In genomic region chr10:21527634-21528451, GRCh38 we compare ENCODE assay signal across 8 cellular contexts. TPM values are rescaled to one million over a fixed set of nuclear protein-coding genes. Genes with fewer than 3 reads are reported as not detected.
DNase-seq lines count a peak whose midpoint lies in the region; ATAC-seq, FAIRE-seq and TF ChIP-seq lines count a peak whose summit lies in the region.

No MANE protein-coding gene starts in this region.

- H3K4me3 Mint-ChIP-seq in activated CD4-positive, alpha-beta T cell treated with anti-CD3 and anti-CD28 coated beads, Interleukin-2, amount 10 ng/mL, durations not matched to agents 7 days and 5 days = peak overlapping the region; percentile 70

- peaks cover 24% of the 10 kb centered on the region for H3K4me1 Mint-ChIP-seq in activated CD4-positive, alpha-beta T cell treated with anti-CD3 and anti-CD28 coated beads, Interleukin-2, amount 10 ng/mL, durations not matched to agents 7 days and 5 days

- POLR2A ChIA-PET in activated CD4-positive, alpha-beta T cell treated with anti-CD3 and anti-CD28 coated beads, Interleukin-2, amount 10 ng/mL, durations not matched to agents 7 days and 5 days (lab: Charles Lee) = interaction anchor here (0.7 kb wide), 1 partner anchor 17 kb away, joined by 5 read pairs; no protein-coding TSS in a partner anchor
- POLR2A ChIA-PET in GM10248 (lab: Yijun Ruan, JAX) = no interaction called here

- CTCF ChIA-PET in activated CD4-positive, alpha-beta T cell treated with anti-CD3 and anti-CD28 coated beads, Interleukin-2, amount 10 ng/mL, durations not matched to agents 7 days and 5 days (lab: Charles Lee) = interaction anchor here (1.3 kb wide), 1 partner anchor 31 kb away, joined by 5 read pairs; no protein-coding TSS in a partner anchor
- CTCF ChIA-PET in GM10248 (lab: Yijun Ruan, JAX) = no interaction called here

- no peaks in the 10 kb centered on the region for H4K20me1 ChIP-seq in neural cell (ENCODE audit: insufficient read depth)

- peaks cover 79% of the 10 kb centered on the region for H3K79me2 ChIP-seq in neural cell (replicated peaks; ENCODE audit: insufficient read depth, low read length)

- peaks cover 37% of the 10 kb centered on the region for H3K27me3 Mint-ChIP-seq in activated CD4-positive, alpha-beta T cell treated with anti-CD3 and anti-CD28 coated beads, Interleukin-2, amount 10 ng/mL, durations not matched to agents 7 days and 5 days

- H3K36me3 Mint-ChIP-seq in activated CD4-positive, alpha-beta T cell treated with anti-CD3 and anti-CD28 coated beads, Interleukin-2, amount 10 ng/mL, durations not matched to agents 7 days and 5 days (ENCODE audit: low read depth) = peaks cover 12% of the 10 kb centered on the region

- peaks cover 3% of the 10 kb centered on the region for H3F3A ChIP-seq in neural cell (ENCODE audit: insufficient read depth, low read length, poor library complexity, severe bottlenecking)

- H3K4me3 ChIP-seq in neural cell (ENCODE audit: low read length) = peak overlapping the region; percentile 65

- no peak for TF ChIP-seq RAD21 in neural cell (conservative IDR thresholded peaks at IDR 0.05)

- peaks cover 21% of the 10 kb centered on the region for H3K27me3 ChIP-seq in neural cell (ENCODE audit: insufficient read depth, low read depth, low read length)

- no peak for DNase-seq in activated CD4-positive, alpha-beta T cell treated with anti-CD3 and anti-CD28 coated beads, Interleukin-2, amount 10 ng/mL, durations not matched to agents 7 days and 5 days
- DNase-seq in activated CD4-positive, alpha-beta T cell treated with anti-CD3 and anti-CD28 coated beads, Interleukin-2, amount 50 U/mL, for 48 hours = no peak
- DNase-seq in RPMI7951 (ENCODE audit: low read depth) (peak; percentile 58), GM10248 (ENCODE audit: extremely low spot score) (no peak)

- TF ChIP-seq CTCF in neural cell (IDR thresholded peaks at IDR 0.05; ENCODE audit: poor library complexity, severe bottlenecking) (no peak), GM10248 (IDR thresholded peaks at IDR 0.05; ENCODE audit: control extremely low read depth, extremely low read depth, low read depth, missing control alignments) (no peak)

- peak overlapping the region; percentile 56 for H3K4me2 ChIP-seq in neural cell (ENCODE audit: low read length)

- peak overlapping the region; percentile 79 for H3K27ac Mint-ChIP-seq in activated CD4-positive, alpha-beta T cell treated with anti-CD3 and anti-CD28 coated beads, Interleukin-2, amount 10 ng/mL, durations not matched to agents 7 days and 5 days

- no peak for ATAC-seq in GM21576 (IDR thresholded peaks at IDR 0.05; ENCODE audit: unreplicated experiment)
- no peak for ATAC-seq in HG02571 (IDR thresholded peaks at IDR 0.05; ENCODE audit: unreplicated experiment)

- TF ChIP-seq EP300 in neural cell (conservative IDR thresholded peaks at IDR 0.05; ENCODE audit: poor library complexity, severe bottlenecking) = no peak

- H3K9me2 ChIP-seq in neural cell (ENCODE audit: insufficient read depth, low read length) = no peaks in the 10 kb centered on the region

- H3K9ac ChIP-seq in neural cell (ENCODE audit: low read length) = peak overlapping the region; percentile 71

- H3K27ac ChIP-seq in neural cell (ENCODE audit: low read length) = peak overlapping the region; percentile 33

- no peaks in the 10 kb centered on the region for H3K9me3 Mint-ChIP-seq in activated CD4-positive, alpha-beta T cell treated with anti-CD3 and anti-CD28 coated beads, Interleukin-2, amount 10 ng/mL, durations not matched to agents 7 days and 5 days

- FAIRE-seq in endometrium (lab: Jason Lieb, UNC) = peak; percentile 45

- no peak overlapping the region for H2AFZ ChIP-seq in neural cell (ENCODE audit: low read depth, low read length)

- no peaks in the 10 kb centered on the region for H3K36me3 ChIP-seq in neural cell (ENCODE audit: insufficient read depth, low read length)

- H3K9me3 ChIP-seq in neural cell (ENCODE audit: low read length) = no peaks in the 10 kb centered on the region

TF ChIP-seq in neural cell, 6 proteins besides CTCF, POLR2A, EP300 and RAD21:
- TF ChIP-seq SMC3 (conservative IDR thresholded peaks at IDR 0.05; ENCODE audit: poor library complexity) (no peak), EZH2 (IDR thresholded peaks at IDR 0.05; ENCODE audit: borderline replicate concordance, insufficient read depth, low read length, poor library complexity, severe bottlenecking) (no peak), MXI1 (conservative IDR thresholded peaks at IDR 0.05; ENCODE audit: poor library complexity, severe bottlenecking) (no peak), POLR2AphosphoS5 (IDR thresholded peaks at IDR 0.05) (no peak), TAF1 (IDR thresholded peaks at IDR 0.05; ENCODE audit: low read depth) (no peak)
- TF ChIP-seq, protein P1, sequence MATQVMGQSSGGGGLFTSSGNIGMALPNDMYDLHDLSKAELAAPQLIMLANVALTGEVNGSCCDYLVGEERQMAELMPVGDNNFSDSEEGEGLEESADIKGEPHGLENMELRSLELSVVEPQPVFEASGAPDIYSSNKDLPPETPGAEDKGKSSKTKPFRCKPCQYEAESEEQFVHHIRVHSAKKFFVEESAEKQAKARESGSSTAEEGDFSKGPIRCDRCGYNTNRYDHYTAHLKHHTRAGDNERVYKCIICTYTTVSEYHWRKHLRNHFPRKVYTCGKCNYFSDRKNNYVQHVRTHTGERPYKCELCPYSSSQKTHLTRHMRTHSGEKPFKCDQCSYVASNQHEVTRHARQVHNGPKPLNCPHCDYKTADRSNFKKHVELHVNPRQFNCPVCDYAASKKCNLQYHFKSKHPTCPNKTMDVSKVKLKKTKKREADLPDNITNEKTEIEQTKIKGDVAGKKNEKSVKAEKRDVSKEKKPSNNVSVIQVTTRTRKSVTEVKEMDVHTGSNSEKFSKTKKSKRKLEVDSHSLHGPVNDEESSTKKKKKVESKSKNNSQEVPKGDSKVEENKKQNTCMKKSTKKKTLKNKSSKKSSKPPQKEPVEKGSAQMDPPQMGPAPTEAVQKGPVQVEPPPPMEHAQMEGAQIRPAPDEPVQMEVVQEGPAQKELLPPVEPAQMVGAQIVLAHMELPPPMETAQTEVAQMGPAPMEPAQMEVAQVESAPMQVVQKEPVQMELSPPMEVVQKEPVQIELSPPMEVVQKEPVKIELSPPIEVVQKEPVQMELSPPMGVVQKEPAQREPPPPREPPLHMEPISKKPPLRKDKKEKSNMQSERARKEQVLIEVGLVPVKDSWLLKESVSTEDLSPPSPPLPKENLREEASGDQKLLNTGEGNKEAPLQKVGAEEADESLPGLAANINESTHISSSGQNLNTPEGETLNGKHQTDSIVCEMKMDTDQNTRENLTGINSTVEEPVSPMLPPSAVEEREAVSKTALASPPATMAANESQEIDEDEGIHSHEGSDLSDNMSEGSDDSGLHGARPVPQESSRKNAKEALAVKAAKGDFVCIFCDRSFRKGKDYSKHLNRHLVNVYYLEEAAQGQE (IDR thresholded peaks at IDR 0.05; ENCODE audit: borderline replicate concordance) = no peak

RNA-seq across cellular contexts. Expression of gene SKIDA1, which starts 2.4 kb away (rescaled TPM):
- under 1 TPM; 0.12 to 0.33 TPM for total RNA-seq in activated CD4-positive, alpha-beta T cell treated with anti-CD3 and anti-CD28 coated beads, Interleukin-2, amount 10 ng/mL, durations not matched to agents 7 days and 5 days
- total RNA-seq in RPMI7951 (2014; rRNA removed; shearing (Covaris generic)) = 0.48 and 0.88 TPM in 2 replicates
- polyA plus RNA-seq in neural cell = 3.7 and 4.8 TPM in 2 replicates
- 27.6 and 31.9 TPM in 2 replicates for polyA minus RNA-seq in neural cell

RNA-seq across cellular contexts. Expression of gene MLLT10, which starts 6.2 kb away (rescaled TPM):
- total RNA-seq in activated CD4-positive, alpha-beta T cell treated with anti-CD3 and anti-CD28 coated beads, Interleukin-2, amount 10 ng/mL, durations not matched to agents 7 days and 5 days = 10 to 100 TPM; 44.1 to 47.2 TPM
- total RNA-seq in RPMI7951 (2014; rRNA removed; shearing (Covaris generic)) = 31.2 and 42.1 TPM in 2 replicates
- polyA plus RNA-seq in neural cell = 31.0 and 34.0 TPM in 2 replicates
- 69.6 and 78.3 TPM in 2 replicates for polyA minus RNA-seq in neural cell
